ENCODE assay signal across 23 cellular contexts in the genomic region with DNA sequence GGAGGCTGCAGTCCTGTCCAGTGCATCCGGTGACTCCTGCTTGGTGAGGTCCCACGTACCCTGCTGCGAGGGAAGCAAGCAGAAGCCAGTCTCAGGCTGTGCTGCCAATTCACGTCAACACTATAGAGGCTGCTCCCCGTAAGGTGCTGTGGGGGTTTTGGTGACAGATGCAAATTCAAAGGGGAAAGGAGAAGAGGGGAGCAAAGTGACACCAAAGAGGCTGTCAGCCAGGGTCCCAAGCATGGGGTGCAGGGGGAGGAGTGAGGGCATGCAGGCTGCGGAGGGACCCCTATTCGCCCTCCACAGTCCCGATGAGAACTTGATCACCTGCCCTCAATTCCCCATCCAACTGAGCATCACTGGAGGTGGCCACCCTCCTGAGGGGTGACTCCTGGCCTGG.
"Had no signal": no experiment of that assay in that cellular context is flagged by ENCODE, and none has a peak within 500 bp of the region (broad histone marks: within the 10 kb centered on the region; RNA-seq: fewer than 3 reads in every experiment).

No MANE protein-coding gene starts in this region.

- H3K4me3 ChIP-seq: colonic mucosa, dorsolateral prefrontal cortex, gastrocnemius medialis, neural progenitor cell, right lobe of liver had no signal

- H3K27ac ChIP-seq: colonic mucosa, dorsolateral prefrontal cortex, gastrocnemius medialis, neural progenitor cell, right lobe of liver had no signal

- H3K9me3 ChIP-seq: colonic mucosa, gastrocnemius medialis, right lobe of liver had no signal

- H3K4me1 ChIP-seq: colonic mucosa, gastrocnemius medialis, right lobe of liver had no signal

- DNase-seq: activated CD4-positive, alpha-beta memory T cell treated with anti-CD3 and anti-CD28 coated beads for 36 hours; activated CD4-positive, alpha-beta T cell treated with anti-CD3 and anti-CD28 coated beads, Interleukin-2, amount 10 ng/mL, durations not matched to agents 24 days and 14 days; activated CD4-positive, CD25-positive, alpha-beta regulatory T cell treated with anti-CD3 and anti-CD28 coated beads, Interleukin-2, amount 50 U/mL, for 72 hours; activated naive CD4-positive, alpha-beta T cell; activated T-cell treated with anti-CD3 and anti-CD28 coated beads, Interleukin-2, amount 50 U/mL, for 4 hours; anterior cingulate cortex; colonic mucosa; effector memory CD8-positive, alpha-beta T cell; erythroblast; gastrocnemius medialis; glutamatergic neuron; left cardiac atrium; mammary epithelial cell; naive B cell; right lobe of liver; stimulated activated CD4-positive, alpha-beta T cell treated with anti-CD3 and anti-CD28 coated beads, Interleukin-12 subunit alpha, Interleukin-12 subunit beta, amount 100 ng/mL, for 4 hours; stimulated activated CD4-positive, alpha-beta T cell treated with anti-CD3 and anti-CD28 coated beads, Interleukin-4, amount 100 ng/mL, for 1 hour; stimulated activated naive CD8-positive, alpha-beta T cell treated with anti-CD3 and anti-CD28 coated beads, Interleukin-15, Interleukin-2, amounts not matched to agents 100 U/mL and 50 U/mL, for 24 hours; T-helper 2 cell had no signal

- H3K36me3 ChIP-seq: colonic mucosa, gastrocnemius medialis, neural progenitor cell, right lobe of liver had no signal

- H3K27me3 ChIP-seq: colonic mucosa, dorsolateral prefrontal cortex, neural progenitor cell, right lobe of liver had no signal

- ATAC-seq: activated naive CD4-positive, alpha-beta T cell treated with anti-CD3 and anti-CD28 coated beads, Interleukin-2, amount 50 U/mL, for 72 hours; activated T-cell treated with anti-CD3 and anti-CD28 coated beads, Interleukin-2, amount 50 U/mL, for 4 hours; activated T-helper 17 cell treated with anti-CD3 and anti-CD28 coated beads, Interleukin-2, amount 50 U/mL, for 72 hours; effector memory CD8-positive, alpha-beta T cell; gastrocnemius medialis; left cardiac atrium; right lobe of liver; stimulated activated naive CD8-positive, alpha-beta T cell treated with anti-CD3 and anti-CD28 coated beads, Interleukin-15, Interleukin-2, amounts not matched to agents 100 U/mL and 50 U/mL, for 24 hours had no signal
